Comparison of ENCODE assay signal across 34 cellular contexts in genomic region chr1:197590687-197591086, GRCh38.
DNase-seq lines count a peak whose midpoint lies in the region; ATAC-seq, FAIRE-seq and TF ChIP-seq lines count a peak whose summit lies in the region.
"Had no signal": no experiment of that assay in that cellular context is flagged by ENCODE, and none has a peak within 500 bp of the region (broad histone marks: within the 10 kb centered on the region; RNA-seq: fewer than 3 reads in every experiment).

No MANE protein-coding gene starts in this region.

- no peak for DNase-seq in activated T-cell treated with anti-CD3 and anti-CD28 coated beads, Interleukin-2, amount 50 U/mL, for 72 hours
- DNase-seq in activated T-cell treated with anti-CD3 and anti-CD28 coated beads, Interleukin-2, amount 50 U/mL, for 4 hours, result no peak
- no peak for DNase-seq in D721Med (ENCODE audit: insufficient read length, low spot score)
- DNase-seq in small intestine, result peak; percentile 70
- no peak for DNase-seq in GM13977 (ENCODE audit: low spot score)
- DNase-seq: 8988T; ACHN; AML-193; BE2C; C1 segment of cervical spinal cord; Caco-2; Calu3; CD4-positive, alpha-beta memory T cell; CD4-positive, alpha-beta T cell; CD4-positive, CD25-positive, alpha-beta regulatory T cell; CD8-positive, alpha-beta memory T cell; CD8-positive, alpha-beta T cell; COR-L47; DMS 273 treated with DMSO at 0.1 percent for 48 hours; DMS153; DMS53; DMS79; DMS79 treated with DMSO at 0.1 percent for 48 hours; DND-41; EL had no signal

- H3K27ac ChIP-seq in small intestine (ENCODE audit: low read depth in 1 of 2, low read length in 1 of 2), result no peak overlapping the region
- H3K27ac ChIP-seq: 22Rv1; A549; BLaER1; BLaER1 treated with 17β-estradiol and CSF1 and Interleukin-3, amounts not matched to agents 10 nM and 100 nM; C4-2B had no signal

- no peak overlapping the region for H3K4me3 ChIP-seq in small intestine (ENCODE audit: low read depth in 1 of 2, low read length in 2 of 2)
- H3K4me3 ChIP-seq: A549; BLaER1; BLaER1 treated with 17β-estradiol and CSF1 and Interleukin-3, amounts not matched to agents 10 nM and 100 nM had no signal

- no peak overlapping the region for H3K4me3 Mint-ChIP-seq in activated T-cell treated with anti-CD3 and anti-CD28 coated beads, Interleukin-2, amount 50 U/mL, for 72 hours
- no peak overlapping the region for H3K4me3 Mint-ChIP-seq in activated T-cell treated with anti-CD3 and anti-CD28 coated beads, Interleukin-2, amount 50 U/mL, for 4 hours
- H3K4me3 Mint-ChIP-seq: B cell; CD14-positive monocyte; CD4-positive, alpha-beta memory T cell; CD4-positive, alpha-beta T cell; CD4-positive, CD25-positive, alpha-beta regulatory T cell; CD8-positive, alpha-beta memory T cell; CD8-positive, alpha-beta T cell had no signal

- in situ Hi-C loops in GM13977 (cut with MboI; ENCODE audit: low pct_unique_long_range_greater_than_20kb, low sequenced_read_pairs, unreplicated experiment), result no loop called here

- H3K36me3 ChIP-seq in small intestine (ENCODE audit: control insufficient read depth in 2 of 2, insufficient read depth in 2 of 2, low read length in 2 of 2), result peaks cover 0 to 2% of the 10 kb centered on the region in 2 donors
- H3K36me3 ChIP-seq: BE2C; BLaER1; BLaER1 treated with 17β-estradiol and CSF1 and Interleukin-3, amounts not matched to agents 10 nM and 100 nM had no signal

- WGBS in small intestine, 3 donors, result 39 to 69% (median 41%) methylated on average over 2 of the region's 2 CpGs

- H3K27me3 Mint-ChIP-seq in activated T-cell treated with anti-CD3 and anti-CD28 coated beads, Interleukin-2, amount 50 U/mL, for 72 hours (ENCODE audit: low read depth), result no peaks in the 10 kb centered on the region
- no peaks in the 10 kb centered on the region for H3K27me3 Mint-ChIP-seq in activated T-cell treated with anti-CD3 and anti-CD28 coated beads, Interleukin-2, amount 50 U/mL, for 4 hours (ENCODE audit: low read depth)
- H3K27me3 Mint-ChIP-seq: B cell; CD4-positive, alpha-beta memory T cell; CD4-positive, alpha-beta T cell; CD4-positive, CD25-positive, alpha-beta regulatory T cell; CD8-positive, alpha-beta memory T cell had no signal

- H3K4me1 ChIP-seq in small intestine (ENCODE audit: control insufficient read depth in 2 of 2, insufficient read depth in 1 of 2, low read depth in 1 of 2, low read length in 1 of 2), result no peaks in the 10 kb centered on the region
- H3K4me1 ChIP-seq: A549; BLaER1; BLaER1 treated with 17β-estradiol and CSF1 and Interleukin-3, amounts not matched to agents 10 nM and 100 nM; Caco-2 had no signal

- H3K9me3 Mint-ChIP-seq in activated T-cell treated with anti-CD3 and anti-CD28 coated beads, Interleukin-2, amount 50 U/mL, for 72 hours, result no peaks in the 10 kb centered on the region
- no peaks in the 10 kb centered on the region for H3K9me3 Mint-ChIP-seq in activated T-cell treated with anti-CD3 and anti-CD28 coated beads, Interleukin-2, amount 50 U/mL, for 4 hours
- H3K9me3 Mint-ChIP-seq: CD14-positive monocyte; CD4-positive, alpha-beta memory T cell; CD4-positive, alpha-beta T cell; CD4-positive, CD25-positive, alpha-beta regulatory T cell; CD8-positive, alpha-beta memory T cell; CD8-positive, alpha-beta T cell had no signal

- H3K36me3 Mint-ChIP-seq in activated T-cell treated with anti-CD3 and anti-CD28 coated beads, Interleukin-2, amount 50 U/mL, for 72 hours (ENCODE audit: insufficient read depth in 2 of 2), result no peaks in the 10 kb centered on the region
- H3K36me3 Mint-ChIP-seq in activated T-cell treated with anti-CD3 and anti-CD28 coated beads, Interleukin-2, amount 50 U/mL, for 4 hours (ENCODE audit: insufficient read depth), result peaks cover 29% of the 10 kb centered on the region

- H3K4me1 Mint-ChIP-seq in activated T-cell treated with anti-CD3 and anti-CD28 coated beads, Interleukin-2, amount 50 U/mL, for 72 hours (ENCODE audit: low read depth), result no peaks in the 10 kb centered on the region
- H3K4me1 Mint-ChIP-seq in activated T-cell treated with anti-CD3 and anti-CD28 coated beads, Interleukin-2, amount 50 U/mL, for 4 hours (ENCODE audit: low read depth), result no peaks in the 10 kb centered on the region
- H3K4me1 Mint-ChIP-seq: B cell; CD14-positive monocyte; CD8-positive, alpha-beta memory T cell had no signal

- TF ChIP-seq CTCF in D721Med (IDR thresholded peaks at IDR 0.05; ENCODE audit: insufficient read depth, missing control alignments) (no peak), GM13977 (IDR thresholded peaks at IDR 0.05; ENCODE audit: extremely low read depth, insufficient read depth, missing control alignments) (no peak)

- FAIRE-seq in D721Med (lab: Jason Lieb, UNC) (peak; percentile 91), small intestine (lab: Jason Lieb, UNC) (no peak)
- FAIRE-seq: A204.1, A549 had no signal

- no peak for ATAC-seq in activated T-cell treated with anti-CD3 and anti-CD28 coated beads, Interleukin-2, amount 50 U/mL, for 72 hours (replicated peaks in 1 of 2)
- no peak for ATAC-seq in activated T-cell treated with anti-CD3 and anti-CD28 coated beads, Interleukin-2, amount 50 U/mL, for 4 hours
- no peak for ATAC-seq in HG03432 (IDR thresholded peaks at IDR 0.05; ENCODE audit: unreplicated experiment)
- ATAC-seq: A549; CD8-positive, alpha-beta T cell had no signal

- H3K27ac Mint-ChIP-seq in activated T-cell treated with anti-CD3 and anti-CD28 coated beads, Interleukin-2, amount 50 U/mL, for 72 hours, result peak overlapping the region; percentile 4
- H3K27ac Mint-ChIP-seq: B cell; CD14-positive monocyte; CD4-positive, alpha-beta memory T cell; CD4-positive, alpha-beta T cell; CD4-positive, CD25-positive, alpha-beta regulatory T cell; CD8-positive, alpha-beta memory T cell; CD8-positive, alpha-beta T cell had no signal

- no peaks in the 10 kb centered on the region for H3K9me3 ChIP-seq in small intestine (ENCODE audit: control insufficient read depth, low read depth)
- H3K9me3 ChIP-seq: A549; BE2C; BLaER1; BLaER1 treated with 17β-estradiol and CSF1 and Interleukin-3, amounts not matched to agents 10 nM and 100 nM; Caco-2 had no signal

- no peaks in the 10 kb centered on the region for H3K27me3 ChIP-seq in small intestine (ENCODE audit: control insufficient read depth in 2 of 2, insufficient read depth in 2 of 2, low read length in 2 of 2)
- H3K27me3 ChIP-seq: BE2C; BLaER1; BLaER1 treated with 17β-estradiol and CSF1 and Interleukin-3, amounts not matched to agents 10 nM and 100 nM had no signal
